In genomic region chr17:78788451-78788850, GRCh38 we compare ENCODE assay signal across 30 cellular contexts. TPM values are rescaled to one million over a fixed set of nuclear protein-coding genes. Genes with fewer than 3 reads are reported as not detected.
DNase-seq lines count a peak whose midpoint lies in the region; ATAC-seq, FAIRE-seq and TF ChIP-seq lines count a peak whose summit lies in the region.
"Had no signal": no experiment of that assay in that cellular context is flagged by ENCODE, and none has a peak within 500 bp of the region (broad histone marks: within the 10 kb centered on the region; RNA-seq: fewer than 3 reads in every experiment).

No MANE protein-coding gene starts in this region.

- no peak overlapping the region for H2AFZ ChIP-seq in IMR-90 (replicated peaks; ENCODE audit: low read length, poor library complexity)

- H3K9me3 ChIP-seq in IMR-90 (ENCODE audit: control insufficient read depth, insufficient read depth, low read length) (no peaks in the 10 kb centered on the region), esophagus (ENCODE audit: control insufficient read depth in 2 of 2, insufficient read depth in 1 of 2, low read depth in 1 of 2, low read length in 1 of 2) (no peaks in the 10 kb centered on the region), pancreas (no peaks in the 10 kb centered on the region)
- H3K9me3 ChIP-seq: adrenal gland, BE2C, HAP-1, left lung, transverse colon had no signal

- no peak overlapping the region for H2BK20ac ChIP-seq in IMR-90 (ENCODE audit: low read depth, low read length)

- H3K18ac ChIP-seq in IMR-90 (ENCODE audit: low read depth, low read length), result no peak overlapping the region

- dilution Hi-C loops in IMR-90 (cut with HindIII; ENCODE audit: low sequenced_read_pairs, unreplicated experiment), result no loop called here

- ATAC-seq in IMR-90 (ENCODE audit: low read depth) (no peak), pancreas (no peak), GM19397 (IDR thresholded peaks at IDR 0.05; ENCODE audit: unreplicated experiment) (no peak)
- ATAC-seq: activated CD8-positive, alpha-beta T cell treated with anti-CD3 and anti-CD28 coated beads, Interleukin-2, amount 10 ng/mL, durations not matched to agents 7 days and 5 days had no signal

- no peak for FAIRE-seq in pancreas (lab: Jason Lieb, UNC)
- FAIRE-seq: GM12891 had no signal

- H3K4me2 ChIP-seq in IMR-90 (ENCODE audit: low read depth, low read length), result no peak overlapping the region

- H4K5ac ChIP-seq in IMR-90 (ENCODE audit: low read depth, low read length), result no peak overlapping the region

- no peak overlapping the region for H2BK5ac ChIP-seq in IMR-90 (ENCODE audit: low read depth, low read length, poor library complexity, severe bottlenecking)

- H2BK120ac ChIP-seq in IMR-90 (ENCODE audit: low read depth, low read length), result no peak overlapping the region; the same call in 1 of the 2 replicates

- H3K27ac ChIP-seq in IMR-90 (ENCODE audit: insufficient read depth, low read length) (no peak overlapping the region), esophagus (ENCODE audit: low read depth in 2 of 2, low read length in 1 of 2) (peak overlapping the region; percentile 59 to 94), pancreas (peak overlapping the region in 3 of 4 donors; percentile 73 to 78 (median 78))
- H3K27ac ChIP-seq: brain microvascular endothelial cell, HL-60 had no signal

- no peak overlapping the region for H2BK15ac ChIP-seq in IMR-90 (ENCODE audit: low read depth, low read length)

- POLR2A ChIA-PET in IMR-90 (lab: Charles Lee; ENCODE audit: unreplicated experiment), result no interaction called here

- no peak overlapping the region for H4K8ac ChIP-seq in IMR-90 (ENCODE audit: low read depth in 2 of 2, low read length in 2 of 2)

- H3K4me3 Mint-ChIP-seq in activated naive CD4-positive, alpha-beta T cell treated with anti-CD3 and anti-CD28 coated beads, Interleukin-2, amount 50 U/mL, for 24 hours, result peak overlapping the region; percentile 30
- H3K4me3 Mint-ChIP-seq in activated naive CD4-positive, alpha-beta T cell treated with anti-CD3 and anti-CD28 coated beads for 36 hours, result no peak overlapping the region
- H3K4me3 Mint-ChIP-seq: activated CD8-positive, alpha-beta T cell treated with anti-CD3 and anti-CD28 coated beads, Interleukin-2, amount 10 ng/mL, durations not matched to agents 7 days and 5 days had no signal

- peaks cover 0 to 31% of the 10 kb centered on the region in 2 experiments; a peak in 2 of 4 replicates for H3K79me1 ChIP-seq in IMR-90 (ENCODE audit: low read depth in 1 of 2, low read length in 2 of 2)

- TF ChIP-seq POLR2A in IMR-90 (IDR thresholded peaks at IDR 0.05; ENCODE audit: low read depth, low read length), result no peak

- no peak for TF ChIP-seq RAD21 in IMR-90 (IDR thresholded peaks at IDR 0.05; ENCODE audit: low read length)

- 100% methylated on average over 1 of the region's 7 CpGs; no CpG with 5 or more reads in 1 of the 2 experiments for WGBS in IMR-90 (ENCODE audit: extremely low coverage in 2 of 2, insufficient read length in 1 of 2), 2 experiments
- whole genome bisulfite sequencing in esophagus, 2 donors, result 89 to 95% methylated on average over 7 of the region's 7 CpGs
- WGBS in pancreas, 2 donors, result 88 to 97% methylated on average over 7 of the region's 7 CpGs

- H3K4me3 ChIP-seq in IMR-90 (ENCODE audit: insufficient read depth, low read depth, low read length) (no peak overlapping the region), esophagus (ENCODE audit: low read depth in 1 of 2, low read length in 2 of 2) (no peak overlapping the region), pancreas (no peak overlapping the region)
- H3K4me3 ChIP-seq: adrenal gland, HAP-1, left lung, transverse colon had no signal

- H2AK5ac ChIP-seq in IMR-90 (ENCODE audit: low read depth, low read length), result peak overlapping the region; percentile 43; the same call in 1 of the 2 replicates

- no peak overlapping the region; the same call in 1 of the 2 replicates for H3K4ac ChIP-seq in IMR-90 (ENCODE audit: low read depth, low read length)

- CTCF ChIA-PET in activated naive CD4-positive, alpha-beta T cell treated with anti-CD3 and anti-CD28 coated beads for 36 hours (lab: Charles Lee), result interaction anchor here (1.1 to 1.5 kb wide), 3 partner anchors 10 to 31 kb away, joined by 3 to 5 read pairs (median 3); no protein-coding TSS in a partner anchor
- CTCF ChIA-PET in IMR-90 (lab: Yijun Ruan, JAX), result no interaction called here

- no peak overlapping the region for H4K91ac ChIP-seq in IMR-90 (ENCODE audit: insufficient read depth, low read depth, low read length)

- in situ Hi-C loops in IMR-90 (cut with MboI; ENCODE audit: low sequenced_read_pairs), result no loop called here

- no peak overlapping the region for H3K9ac ChIP-seq in IMR-90 (ENCODE audit: low read depth, low read length)

- no peaks in the 10 kb centered on the region for H3K27me3 Mint-ChIP-seq in activated naive CD4-positive, alpha-beta T cell treated with anti-CD3 and anti-CD28 coated beads, Interleukin-2, amount 50 U/mL, for 24 hours
- no peaks in the 10 kb centered on the region for H3K27me3 Mint-ChIP-seq in activated naive CD4-positive, alpha-beta T cell treated with anti-CD3 and anti-CD28 coated beads for 36 hours (ENCODE audit: low read depth)

- H3K36me3 ChIP-seq in IMR-90 (ENCODE audit: control insufficient read depth, insufficient read depth, low read length), result peaks cover 1% of the 10 kb centered on the region
- H3K36me3 ChIP-seq in esophagus (ENCODE audit: control insufficient read depth in 2 of 2, insufficient read depth in 2 of 2, low read length in 1 of 2), result no peaks in the 10 kb centered on the region
- no peaks in the 10 kb centered on the region for H3K36me3 ChIP-seq in pancreas
- H3K36me3 ChIP-seq: adrenal gland, HAP-1, transverse colon had no signal

- H3K4me1 ChIP-seq in IMR-90 (ENCODE audit: control insufficient read depth, insufficient read depth, low read length) (peaks cover 27% of the 10 kb centered on the region), esophagus (ENCODE audit: control insufficient read depth in 2 of 2, insufficient read depth in 2 of 2, low read length in 1 of 2) (peaks cover 2 to 14% of the 10 kb centered on the region in 2 donors), pancreas (peaks cover 17 to 25% (median 25%) of the 10 kb centered on the region in 3 donors)
- H3K4me1 ChIP-seq: BE2C, HAP-1 had no signal

- DNase-seq in activated naive CD4-positive, alpha-beta T cell treated with anti-CD3 and anti-CD28 coated beads for 36 hours, result no peak
- DNase-seq in IMR-90 (no peak), pancreas (no peak), mucosa of gallbladder (ENCODE audit: low spot score) (no peak)
- DNase-seq in activated CD4-positive, CD25-positive, alpha-beta regulatory T cell treated with anti-CD3 and anti-CD28 coated beads, Interleukin-2, amount 50 U/mL, for 72 hours, result no peak
- DNase-seq: ACHN; activated CD4-positive, CD25-positive, alpha-beta regulatory T cell; activated CD8-positive, alpha-beta T cell treated with anti-CD3 and anti-CD28 coated beads, Interleukin-2, amount 10 ng/mL, durations not matched to agents 7 days and 5 days; activated effector memory CD4-positive, alpha-beta T cell treated with Interleukin-2 at 50 U/mL for 16 hours; adrenal gland; BE2C; brain microvascular endothelial cell; COR-L47; DMS53; KG1; left lung; mesenchymal stem cell; NCI-H1092 treated with DMSO at 0.1 percent for 48 hours; NCI-H1694 treated with DMSO at 0.1 percent for 48 hours; NCI-H2171; NCI-H510A treated with DMSO at 0.1 percent for 48 hours; stimulated activated CD4-positive, alpha-beta T cell treated with anti-CD3 and anti-CD28 coated beads, Interleukin-15, amount 100 ng/mL, for 24 hours; stimulated activated CD4-positive, alpha-beta T cell treated with anti-CD3 and anti-CD28 coated beads, Interleukin-4, amount 100 ng/mL, for 4 hours; transverse colon had no signal

- H3K4me1 Mint-ChIP-seq in activated naive CD4-positive, alpha-beta T cell treated with anti-CD3 and anti-CD28 coated beads, Interleukin-2, amount 50 U/mL, for 24 hours, result peaks cover 88% of the 10 kb centered on the region
- H3K4me1 Mint-ChIP-seq in activated naive CD4-positive, alpha-beta T cell treated with anti-CD3 and anti-CD28 coated beads for 36 hours (ENCODE audit: low read depth), result peaks cover 72% of the 10 kb centered on the region

- H3K56ac ChIP-seq in IMR-90 (ENCODE audit: extremely low read depth, insufficient read depth, low read length), result no peak overlapping the region

- H3K9me3 Mint-ChIP-seq in activated naive CD4-positive, alpha-beta T cell treated with anti-CD3 and anti-CD28 coated beads, Interleukin-2, amount 50 U/mL, for 24 hours, result no peaks in the 10 kb centered on the region
- H3K9me3 Mint-ChIP-seq in activated naive CD4-positive, alpha-beta T cell treated with anti-CD3 and anti-CD28 coated beads for 36 hours, result no peaks in the 10 kb centered on the region

- H3K14ac ChIP-seq in IMR-90 (replicated peaks; ENCODE audit: low read depth, low read length), result no peak overlapping the region

- H3K27ac Mint-ChIP-seq in activated naive CD4-positive, alpha-beta T cell treated with anti-CD3 and anti-CD28 coated beads, Interleukin-2, amount 50 U/mL, for 24 hours, result no peak overlapping the region
- H3K27ac Mint-ChIP-seq in activated naive CD4-positive, alpha-beta T cell treated with anti-CD3 and anti-CD28 coated beads for 36 hours, result no peak overlapping the region
- H3K27ac Mint-ChIP-seq: activated CD8-positive, alpha-beta T cell treated with anti-CD3 and anti-CD28 coated beads, Interleukin-2, amount 10 ng/mL, durations not matched to agents 7 days and 5 days had no signal

- H3K9me1 ChIP-seq in IMR-90 (ENCODE audit: insufficient read depth, low read length), result peaks cover 37% of the 10 kb centered on the region

- no peak for TF ChIP-seq CTCF in IMR-90 (conservative IDR thresholded peaks at IDR 0.05; ENCODE audit: low read depth, low read length)
- no peak for TF ChIP-seq CTCF in pancreas (IDR thresholded peaks at IDR 0.05)

- H2AK9ac ChIP-seq in IMR-90 (replicated peaks; ENCODE audit: low read depth, low read length, poor library complexity), result no peak overlapping the region

- H3K23ac ChIP-seq in IMR-90 (ENCODE audit: low read depth, low read length), result no peak overlapping the region

- peaks cover 13% of the 10 kb centered on the region for H3K36me3 Mint-ChIP-seq in activated naive CD4-positive, alpha-beta T cell treated with anti-CD3 and anti-CD28 coated beads, Interleukin-2, amount 50 U/mL, for 24 hours
- peaks cover 17% of the 10 kb centered on the region for H3K36me3 Mint-ChIP-seq in activated naive CD4-positive, alpha-beta T cell treated with anti-CD3 and anti-CD28 coated beads for 36 hours (ENCODE audit: low read depth)

- intact Hi-C loops in activated naive CD4-positive, alpha-beta T cell treated with anti-CD3 and anti-CD28 coated beads for 36 hours (cut with micrococcal nuclease), result no loop called here
- intact Hi-C loops in IMR-90 (cut with micrococcal nuclease) (no loop called here), pancreas (cut with DNase I) (no loop called here)

- no peaks in the 10 kb centered on the region for H3K27me3 ChIP-seq in IMR-90 (ENCODE audit: control insufficient read depth, insufficient read depth, low read length)
- H3K27me3 ChIP-seq in esophagus (ENCODE audit: control insufficient read depth in 1 of 2, insufficient read depth in 2 of 2, low read length in 2 of 2), result no peaks in the 10 kb centered on the region
- no peaks in the 10 kb centered on the region for H3K27me3 ChIP-seq in pancreas
- H3K27me3 ChIP-seq: adrenal gland, BE2C, brain microvascular endothelial cell, left lung, transverse colon had no signal

- no TSS peak for BruUV-seq in IMR-90 (replicated peaks; lab: Mats Ljungman, UMichigan)

- peaks cover 3% of the 10 kb centered on the region; the same call in 1 of the 2 replicates for H4K20me1 ChIP-seq in IMR-90 (ENCODE audit: insufficient read depth, low read length)

RNA-seq across cellular contexts. Expression of gene CYTH1, which starts 6.4 kb away (rescaled TPM):
- total RNA-seq in activated naive CD4-positive, alpha-beta T cell treated with anti-CD3 and anti-CD28 coated beads for 36 hours, result 100 to 1,000 TPM; 145 to 149 TPM
- total RNA-seq in IMR-90 (2012; rRNA removed), result 7.9 and 8.3 TPM in 2 replicates
- 10.1 and 12.4 TPM in 2 replicates for polyA plus RNA-seq in IMR-90 (2012; rRNA removed)
- 6.2 and 9.0 TPM in 2 replicates for polyA plus RNA-seq in IMR-90 (2012; cell fraction: cytosol; rRNA removed)
- polyA plus RNA-seq in IMR-90 (2012; cell fraction: nucleus; rRNA removed; ENCODE audit: low replicate concordance), result 46.8 and 57.8 TPM in 2 replicates
- polyA plus RNA-seq in esophagus, result 10 to 100 TPM; 36.0 to 52.8 TPM
- 10 to 100 TPM; 18.3 to 34.4 (median 21.3) TPM for total RNA-seq in pancreas
- 10 to 100 TPM; 25.0 to 28.9 TPM for polyA plus RNA-seq in pancreas
- 51.1 TPM for total RNA-seq in mucosa of gallbladder

RNA-seq across cellular contexts. Expression of gene USP36, which starts 52.2 kb away (rescaled TPM):
- total RNA-seq in activated naive CD4-positive, alpha-beta T cell treated with anti-CD3 and anti-CD28 coated beads for 36 hours, result 10 to 100 TPM; 65.3 to 68.7 TPM
- total RNA-seq in IMR-90 (2012; rRNA removed) (28.3 and 30.6 TPM in 2 replicates), pancreas (10 to 100 TPM; 31.2 to 58.3 (median 35.8) TPM), mucosa of gallbladder (41.8 TPM)
- polyA plus RNA-seq in IMR-90 (2012; rRNA removed) (38.3 and 39.7 TPM in 2 replicates), esophagus (10 to 100 TPM; 17.0 to 17.6 TPM), pancreas (10 to 100 TPM; 33.1 to 41.8 TPM)
- 21.7 and 22.5 TPM in 2 replicates for polyA plus RNA-seq in IMR-90 (2012; cell fraction: cytosol; rRNA removed)
- polyA plus RNA-seq in IMR-90 (2012; cell fraction: nucleus; rRNA removed; ENCODE audit: low replicate concordance), result 135 and 196 TPM in 2 replicates
